2 cellular contexts compared by ENCODE assay signal in genomic region chr19:33317991-33318390, GRCh38. TPM values are rescaled to one million over a fixed set of nuclear protein-coding genes. Genes with fewer than 3 reads are reported as not detected.
"Had no signal": no experiment of that assay in that cellular context is flagged by ENCODE, and none has a peak within 500 bp of the region (broad histone marks: within the 10 kb centered on the region; RNA-seq: fewer than 3 reads in every experiment).

No MANE protein-coding gene starts in this region.

RNA-seq across cellular contexts. Expression of gene CEBPA, which starts 15.7 kb away (rescaled TPM):
- total RNA-seq: endothelial cell of umbilical vein had no signal
- polyA plus RNA-seq: fibroblast of lung had no signal
